27 cellular contexts compared by ENCODE assay signal in the genomic region with DNA sequence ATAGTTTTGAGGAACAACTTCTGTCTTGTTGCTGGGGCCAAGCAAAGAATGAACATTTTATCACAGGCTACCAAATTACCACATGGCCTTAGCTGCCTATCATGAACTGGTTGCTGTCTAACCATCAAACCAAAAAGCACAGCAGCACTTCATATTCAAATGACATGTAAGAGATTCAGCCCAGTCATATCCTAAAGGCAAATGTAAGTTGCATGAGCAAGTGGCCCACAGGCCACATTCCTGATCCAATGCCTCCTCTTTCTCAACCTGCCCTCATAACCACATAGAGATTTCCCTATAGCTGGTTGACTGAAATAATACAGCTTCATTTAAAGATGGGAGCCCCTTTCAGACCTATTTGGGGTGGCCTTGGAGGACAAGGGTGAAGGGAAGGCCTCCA.
"Had no signal": no experiment of that assay in that cellular context is flagged by ENCODE, and none has a peak within 500 bp of the region (broad histone marks: within the 10 kb centered on the region; RNA-seq: fewer than 3 reads in every experiment).

No MANE protein-coding gene starts in this region.

- H3K4me3 ChIP-seq: adrenal gland, SJSA1 had no signal

- H3K9me3 ChIP-seq: adrenal gland, SJSA1 had no signal

- H3K27ac ChIP-seq: adrenal gland, SJSA1 had no signal

- ATAC-seq: activated CD4-positive, alpha-beta T cell treated with anti-CD3 and anti-CD28 coated beads for 36 hours; activated CD4-positive, CD25-positive, alpha-beta regulatory T cell treated with anti-CD3 and anti-CD28 coated beads, Interleukin-2, amount 50 U/mL, for 24 hours; activated naive CD4-positive, alpha-beta T cell treated with anti-CD3 and anti-CD28 coated beads, Interleukin-2, amount 50 U/mL, for 72 hours; activated T-cell treated with anti-CD3 and anti-CD28 coated beads, Interleukin-2, amount 50 U/mL, for 4 hours; Panc1; WTC11 had no signal

- H3K4me2 ChIP-seq: SK-N-SH had no signal

- DNase-seq: activated CD4-positive, alpha-beta T cell treated with anti-CD3 and anti-CD28 coated beads for 36 hours; activated CD4-positive, alpha-beta T cell treated with anti-CD3 and anti-CD28 coated beads, Interleukin-2, amount 10 ng/mL, durations not matched to agents 7 days and 5 days; activated CD4-positive, alpha-beta T cell treated with anti-CD3 and anti-CD28 coated beads, Interleukin-2, amount 50 U/mL, for 48 hours; activated CD8-positive, alpha-beta memory T cell treated with anti-CD3 and anti-CD28 coated beads, Interleukin-2, amount 50 U/mL, for 4 hours; activated gamma-delta T cell treated with Interleukin-2 at 50 U/mL for 16 hours; activated naive CD4-positive, alpha-beta T cell treated with anti-CD3 and anti-CD28 coated beads for 36 hours; activated T-cell treated with anti-CD3 and anti-CD28 coated beads for 4 hours; activated T-cell treated with anti-CD3 and anti-CD28 coated beads, Interleukin-2, amount 50 U/mL, for 4 hours; adrenal gland; anterior cingulate cortex; central memory CD4-positive, alpha-beta T cell; NCI-H1048; NCI-H1105 treated with DMSO at 0.1 percent for 48 hours; NCI-H1436; NCI-H1694; NCI-H1930; NCI-H345; NCI-H524 treated with DMSO at 0.1 percent for 48 hours; RPMI8226; SHP77 treated with DMSO at 0.1 percent for 48 hours; SK-N-SH had no signal

- H3K27me3 ChIP-seq: adrenal gland, SJSA1 had no signal

- H3K4me1 ChIP-seq: adrenal gland, SJSA1 had no signal

- H3K36me3 ChIP-seq: adrenal gland, SJSA1 had no signal

- FAIRE-seq: TTC549 had no signal

- H3K9ac ChIP-seq: SK-N-SH had no signal
